1 cellular context compared by ENCODE assay signal in the genomic region with DNA sequence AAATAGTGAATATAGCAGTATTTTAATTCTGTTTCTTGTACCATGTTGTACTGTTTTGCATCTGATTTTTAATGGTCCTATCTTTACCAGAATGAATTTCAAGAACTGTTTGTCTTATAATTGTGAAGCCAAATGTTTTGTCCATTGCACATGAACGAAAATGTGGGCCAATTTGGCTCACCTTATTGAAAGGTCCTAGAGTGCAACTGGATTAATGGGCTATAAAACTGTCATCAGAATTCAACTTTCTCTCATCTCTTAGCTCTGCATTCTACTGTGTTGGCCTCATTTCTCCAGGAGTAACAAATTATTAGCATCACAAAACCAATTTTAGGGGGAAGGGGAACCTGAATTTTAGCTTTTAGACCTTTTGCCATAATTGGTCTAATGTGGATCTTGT.
TF ChIP-seq lines count a peak whose summit lies in the region.

No MANE protein-coding gene starts in this region.

TF ChIP-seq in GM23338, 12 proteins besides CTCF, POLR2A, EP300 and RAD21 (continued from another document):
- TF ChIP-seq ZNF462 (CRISPR knock-in tag; IDR thresholded peaks at IDR 0.05), result no peak
- TF ChIP-seq ZNF331 (CRISPR knock-in tag; IDR thresholded peaks at IDR 0.05; ENCODE audit: low read depth), result no peak
- no peak for TF ChIP-seq EZH2 (IDR thresholded peaks at IDR 0.05; ENCODE audit: low read depth, unreplicated experiment)
- TF ChIP-seq NANOG (IDR thresholded peaks at IDR 0.05; ENCODE audit: borderline replicate concordance), result no peak
